ENCODE assay signal across 12 cellular contexts in the genomic region with DNA sequence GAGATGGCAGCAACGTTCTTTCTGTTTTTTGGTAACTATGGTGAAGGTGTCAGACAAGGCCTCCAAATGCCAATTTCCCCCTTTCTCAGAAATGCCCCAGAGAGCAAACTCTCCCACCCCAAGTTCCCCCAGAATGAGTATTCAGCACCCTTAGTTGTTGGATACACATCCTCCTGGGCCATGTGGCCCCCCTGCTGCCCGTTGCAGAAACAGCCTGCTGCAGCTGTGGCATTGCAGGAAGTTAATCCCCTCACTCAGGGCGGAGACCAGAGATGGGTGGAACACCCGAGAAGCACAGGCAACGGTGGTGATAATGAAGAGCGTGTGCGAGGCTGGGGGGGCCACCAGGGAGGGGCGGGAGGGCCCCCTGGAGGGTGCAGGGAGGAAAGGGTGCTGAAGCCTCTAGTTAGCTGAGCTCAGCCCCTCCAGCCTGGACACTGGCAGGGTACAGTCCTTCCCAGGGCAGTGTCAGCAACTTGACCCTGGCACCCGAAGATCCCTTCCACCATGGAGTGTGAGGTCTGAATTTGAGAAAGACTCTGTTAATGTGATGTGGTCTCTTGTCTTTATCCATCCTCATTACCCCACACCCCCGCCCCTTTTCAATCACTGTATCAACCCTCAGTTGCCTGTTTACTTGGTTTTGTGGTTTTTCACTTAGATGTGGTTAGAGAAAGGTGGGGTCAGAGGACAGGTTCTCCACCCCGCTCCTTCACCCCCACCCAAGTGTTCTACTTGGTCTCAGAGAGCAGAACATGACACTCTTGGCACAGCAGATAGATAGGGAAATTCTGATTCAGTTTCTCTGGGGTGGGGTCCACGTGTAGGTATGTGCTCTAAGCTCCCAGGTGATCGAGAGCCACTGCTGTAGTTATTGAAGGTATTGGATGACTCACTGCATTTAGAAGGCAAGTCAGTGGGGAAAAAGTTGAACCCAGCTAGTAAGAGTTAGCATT.
DNase-seq lines count a peak whose midpoint lies in the region; ATAC-seq and FAIRE-seq lines count a peak whose summit lies in the region.
"Had no signal": no experiment of that assay in that cellular context is flagged by ENCODE, and none has a peak within 500 bp of the region (broad histone marks: within the 10 kb centered on the region; RNA-seq: fewer than 3 reads in every experiment).

No MANE protein-coding gene starts in this region.

- FAIRE-seq in small intestine (lab: Jason Lieb, UNC) = no peak

- H3K4me1 ChIP-seq in small intestine (ENCODE audit: control insufficient read depth in 2 of 2, insufficient read depth in 1 of 2, low read depth in 1 of 2, low read length in 1 of 2) = peaks cover 0 to 12% of the 10 kb centered on the region in 2 donors

- no peak overlapping the region for H3K27ac ChIP-seq in small intestine (ENCODE audit: low read depth in 1 of 2, low read length in 1 of 2)
- H3K27ac ChIP-seq: ovary, vagina had no signal

- WGBS in small intestine, 3 donors = 49 to 54% (median 49%) methylated on average over 13 of the region's 13 CpGs

- H3K4me1 Mint-ChIP-seq in activated naive CD8-positive, alpha-beta T cell treated with anti-CD3 and anti-CD28 coated beads for 36 hours = peaks cover 51% of the 10 kb centered on the region

- peaks cover 2% of the 10 kb centered on the region for H3K36me3 Mint-ChIP-seq in activated naive CD8-positive, alpha-beta T cell treated with anti-CD3 and anti-CD28 coated beads for 36 hours

- peak overlapping the region; percentile 57 for H3K4me3 Mint-ChIP-seq in activated naive CD8-positive, alpha-beta T cell treated with anti-CD3 and anti-CD28 coated beads for 36 hours

- no peaks in the 10 kb centered on the region for H3K27me3 Mint-ChIP-seq in activated naive CD8-positive, alpha-beta T cell treated with anti-CD3 and anti-CD28 coated beads for 36 hours

- peak; percentile 73 for DNase-seq in LoVo (ENCODE audit: low spot score)
- peak; percentile 54 for DNase-seq in activated CD4-positive, alpha-beta T cell treated with anti-CD3 and anti-CD28 coated beads for 48 hours
- peak; percentile 42 for DNase-seq in activated naive CD8-positive, alpha-beta T cell treated with anti-CD3 and anti-CD28 coated beads for 36 hours
- DNase-seq in stimulated activated CD4-positive, alpha-beta T cell treated with anti-CD3 and anti-CD28 coated beads, TNF-alpha, amount 100 ng/mL, for 1 hour (ENCODE audit: low read depth in 3 of 3, low spot score in 1 of 3) = peak in 2 of 3 donors; percentile 29 to 39
- DNase-seq in DMS153 (lab: John Stamatoyannopoulos, UW) = no peak
- DNase-seq in small intestine = no peak
- DNase-seq in DMS 273 (lab: John Stamatoyannopoulos, UW; ENCODE audit: unreplicated experiment) = no peak
- DNase-seq: aorta, NCI-H69, ovary had no signal

- H3K27me3 ChIP-seq in small intestine (ENCODE audit: control insufficient read depth in 2 of 2, insufficient read depth in 2 of 2, low read length in 2 of 2) = no peaks in the 10 kb centered on the region
- H3K27me3 ChIP-seq: ovary, vagina had no signal

- H3K4me3 ChIP-seq in small intestine (ENCODE audit: low read depth in 1 of 2, low read length in 2 of 2) = no peak overlapping the region
- H3K4me3 ChIP-seq: ovary, vagina had no signal

- H3K27ac Mint-ChIP-seq in activated naive CD8-positive, alpha-beta T cell treated with anti-CD3 and anti-CD28 coated beads for 36 hours = peak overlapping the region; percentile 70

- H3K36me3 ChIP-seq in small intestine (ENCODE audit: control insufficient read depth in 2 of 2, insufficient read depth in 2 of 2, low read length in 2 of 2) = no peaks in the 10 kb centered on the region
- H3K36me3 ChIP-seq: ovary, vagina had no signal

- ATAC-seq in GM19455 (IDR thresholded peaks at IDR 0.05; ENCODE audit: unreplicated experiment) = no peak

- peaks cover 11% of the 10 kb centered on the region for H3K9me3 Mint-ChIP-seq in activated naive CD8-positive, alpha-beta T cell treated with anti-CD3 and anti-CD28 coated beads for 36 hours

- H3K9me3 ChIP-seq in small intestine (ENCODE audit: control insufficient read depth, low read depth) = no peaks in the 10 kb centered on the region
- H3K9me3 ChIP-seq: ovary, vagina had no signal

Comparison
In these comparisons a context has a peak if more than half of its experiments do, and no peak if none do; other contexts are left out.
1. DNase-seq: peak in LoVo (single experiment), activated CD4-positive, alpha-beta T cell treated with anti-CD3 and anti-CD28 coated beads for 48 hours (single experiment), activated naive CD8-positive, alpha-beta T cell treated with anti-CD3 and anti-CD28 coated beads for 36 hours (single experiment) and stimulated activated CD4-positive, alpha-beta T cell treated with anti-CD3 and anti-CD28 coated beads, TNF-alpha, amount 100 ng/mL, for 1 hour (2 of 3); none in DMS153 (single experiment), small intestine (single experiment) and DMS 273 (single experiment).